In genomic region chr1:26015358-26015757, GRCh38 we compare ENCODE assay signal across 15 cellular contexts. TPM values are rescaled to one million over a fixed set of nuclear protein-coding genes. Genes with fewer than 3 reads are reported as not detected.
DNase-seq lines count a peak whose midpoint lies in the region; ATAC-seq, FAIRE-seq and TF ChIP-seq lines count a peak whose summit lies in the region.
"Had no signal": no experiment of that assay in that cellular context is flagged by ENCODE, and none has a peak within 500 bp of the region (broad histone marks: within the 10 kb centered on the region; RNA-seq: fewer than 3 reads in every experiment).

No MANE protein-coding gene starts in this region.

- no peak for FAIRE-seq in frontal cortex (lab: Jason Lieb, UNC)

- TF ChIP-seq CTCF in fibroblast of mammary gland (conservative IDR thresholded peaks at IDR 0.05; ENCODE audit: control insufficient read depth, insufficient read depth, low read depth, low read length), result no peak

- H3K27me3 ChIP-seq in HAP-1 (ENCODE audit: low read depth), result no peaks in the 10 kb centered on the region

- H3K36me3 ChIP-seq in HAP-1 (replicated peaks), result no peaks in the 10 kb centered on the region

- in situ Hi-C loops in HAP-1 (cut with MboI; ENCODE audit: low sequenced_read_pairs), result no loop called here

- H3K4me1 ChIP-seq in HAP-1, result peaks cover 3% of the 10 kb centered on the region; the same call in 1 of the 2 replicates

- H3K4me3 ChIP-seq in HAP-1, result no peak overlapping the region
- no peak overlapping the region for H3K4me3 ChIP-seq in fibroblast of mammary gland (ENCODE audit: control insufficient read depth, low read depth, low read length)
- no peak overlapping the region for H3K4me3 ChIP-seq in skeletal muscle cell (ENCODE audit: low read depth, low read length)

- no peaks in the 10 kb centered on the region for H3K9me3 ChIP-seq in HAP-1

- ATAC-seq in HG03432 (IDR thresholded peaks at IDR 0.05; ENCODE audit: unreplicated experiment), result no peak
- ATAC-seq in GM21619 (IDR thresholded peaks at IDR 0.05; ENCODE audit: unreplicated experiment), result no peak
- ATAC-seq: HCT116, PC-3 had no signal

- peak; percentile 27 to 45 for DNase-seq in HAP-1 (ENCODE audit: low spot score in 2 of 2)
- DNase-seq in OCI-M1 (lab: John Stamatoyannopoulos, UW), result peak; percentile 82
- DNase-seq in fibroblast of mammary gland (ENCODE audit: low read depth), result peak; percentile 82
- peak; percentile 60 for DNase-seq in skeletal muscle cell (ENCODE audit: low read depth)
- no peak for DNase-seq in frontal cortex (ENCODE audit: low spot score in 2 of 2)
- DNase-seq: activated CD8-positive, alpha-beta memory T cell treated with anti-CD3 and anti-CD28 coated beads, Interleukin-2, amount 50 U/mL, for 4 hours; Calu3; hypothalamus; NCI-H2171; PC-3 had no signal

RNA-seq across cellular contexts. Expression of gene EXTL1, which starts 6.2 kb away (rescaled TPM):
- total RNA-seq in frontal cortex, result 1.2 TPM
- total RNA-seq: Calu3, pulmonary artery endothelial cell, subcutaneous adipose tissue had no signal

RNA-seq across cellular contexts. Expression of gene PAFAH2, which starts 17.5 kb away (rescaled TPM):
- total RNA-seq in frontal cortex, result 2.4 TPM

RNA-seq across cellular contexts. Expression of gene SLC30A2, which starts 30.6 kb away (rescaled TPM):
- not detected for total RNA-seq in frontal cortex
- total RNA-seq: Calu3, pulmonary artery endothelial cell had no signal

RNA-seq across cellular contexts. Expression of gene TRIM63, which starts 52.1 kb away (rescaled TPM):
- total RNA-seq in frontal cortex, result not detected
- total RNA-seq: Calu3, PC-3, pulmonary artery endothelial cell had no signal

Comparison
In these comparisons a context has a peak if more than half of its experiments do, and no peak if none do; other contexts are left out.
1. DNase-seq: peak in HAP-1 (2 of 2), OCI-M1 (single experiment), fibroblast of mammary gland (single experiment) and skeletal muscle cell (single experiment); none in frontal cortex (0 of 2).